ENCODE assay signal across 18 cellular contexts in genomic region chr4:110510282-110510681, GRCh38. TPM values are rescaled to one million over a fixed set of nuclear protein-coding genes. Genes with fewer than 3 reads are reported as not detected.
DNase-seq lines count a peak whose midpoint lies in the region; ATAC-seq, FAIRE-seq and TF ChIP-seq lines count a peak whose summit lies in the region.
"Had no signal": no experiment of that assay in that cellular context is flagged by ENCODE, and none has a peak within 500 bp of the region (broad histone marks: within the 10 kb centered on the region; RNA-seq: fewer than 3 reads in every experiment).

No MANE protein-coding gene starts in this region.

- H3K9me2 ChIP-seq in Karpas-422 (replicated peaks; ENCODE audit: insufficient read depth, low read length) = no peaks in the 10 kb centered on the region

- peaks cover 9% of the 10 kb centered on the region for H3K4me1 Mint-ChIP-seq in nephron

- CTCF ChIA-PET in HepG2 (lab: Yijun Ruan, JAX; ENCODE audit: low intra/inter-chr PET ratio, low total read pairs) = interaction anchor here (2.8 to 4.0 kb wide), 2 partner anchors 505 to 511 kb away, joined by 20 to 30 read pairs; no protein-coding TSS in a partner anchor

- no peak overlapping the region for H2BK120ac ChIP-seq in neuronal stem cell (ENCODE audit: low read depth, low read length)

- ATAC-seq in right lobe of liver (peak; percentile 41 to 95 (median 48)), HepG2 (no peak)

- no peaks in the 10 kb centered on the region for H3K79me1 ChIP-seq in neuronal stem cell (ENCODE audit: low read depth, low read length)

- DNase-seq in right lobe of liver (peak in 1 of 3 donors; percentile 35), HepG2 (ENCODE audit: low spot score) (no peak), epithelial cell of proximal tubule (ENCODE audit: low read depth) (no peak), NCI-H748 (lab: John Stamatoyannopoulos, UW; ENCODE audit: unreplicated experiment) (no peak), neuronal stem cell (ENCODE audit: low spot score) (no peak), iPS-NIHi11 (ENCODE audit: low spot score) (no peak), Karpas-422 (no peak)
- DNase-seq: 8988T; CD4-positive, alpha-beta T cell; NCI-H2107 had no signal

- WGBS in right lobe of liver (ENCODE audit: insufficient coverage, low coverage, low lambda C conversion rate, missing lambda C conversion rate) = 33% methylated on average over 2 of the region's 2 CpGs
- WGBS in HepG2 (ENCODE audit: low lambda C conversion rate) = 0% methylated on average over 1 of the region's 2 CpGs
- WGBS in neuronal stem cell (ENCODE audit: extremely low coverage in 2 of 2, insufficient read length in 2 of 2, insufficient replicate concordance in 1 of 2), 2 donors = no CpG with 5 or more reads among the region's 2 CpGs

- H3K9ac ChIP-seq in HepG2 (ENCODE audit: insufficient read depth, low read depth, low read length) (no peak overlapping the region), neuronal stem cell (ENCODE audit: low read depth, low read length, poor library complexity) (no peak overlapping the region), Karpas-422 (ENCODE audit: low read length) (no peak overlapping the region)
- H3K9ac ChIP-seq: BLaER1 had no signal

- intact Hi-C loops in right lobe of liver (cut with DNase I) = loop anchor here in 1 of 2 donors (10.0 kb wide), 1 partner anchor 515 kb away; no protein-coding TSS in a partner anchor
- intact Hi-C loops in HepG2 (cut with micrococcal nuclease; ENCODE audit: unreplicated experiment) = loop anchor here (2.0 to 10.0 kb wide), 2 partner anchors 195 to 1075 kb away; partner anchors contain the start of gene SEC24B

- no peak overlapping the region for H4K8ac ChIP-seq in neuronal stem cell (ENCODE audit: low read depth, low read length)

- FAIRE-seq in HepG2 (lab: Jason Lieb, UNC) = no peak

- no TSS peak for BruUV-seq in HepG2 (replicated peaks; lab: Mats Ljungman, UMichigan)

- no peak overlapping the region for H2AK5ac ChIP-seq in neuronal stem cell (ENCODE audit: low read depth, low read length)

- H3K23ac ChIP-seq in neuronal stem cell (ENCODE audit: low read depth, low read length, poor library complexity) = no peak overlapping the region

- TF ChIP-seq CTCF in right lobe of liver (IDR thresholded peaks at IDR 0.05) (no peak), HepG2 (CRISPR knock-in tag; IDR thresholded peaks at IDR 0.05) (no peak), epithelial cell of proximal tubule (conservative IDR thresholded peaks at IDR 0.05; ENCODE audit: low read depth, low read length) (peak; percentile 3), nephron (IDR thresholded peaks at IDR 0.05; ENCODE audit: unreplicated experiment in 3 of 3) (no peak)

- H2BK5ac ChIP-seq in neuronal stem cell (ENCODE audit: low read length) = no peak overlapping the region

- no peaks in the 10 kb centered on the region for H3K9me3 Mint-ChIP-seq in nephron
- H3K9me3 Mint-ChIP-seq: CD4-positive, alpha-beta T cell had no signal

- TF ChIP-seq POLR2A in right lobe of liver (IDR thresholded peaks at IDR 0.05) (no peak), HepG2 (IDR thresholded peaks at IDR 0.05; ENCODE audit: insufficient read depth in 1 of 2, low read depth in 2 of 2, low read length in 2 of 2) (no peak)

- no peak overlapping the region for H2BK12ac ChIP-seq in neuronal stem cell (ENCODE audit: low read length)

- no peaks in the 10 kb centered on the region for H3K27me3 Mint-ChIP-seq in nephron (ENCODE audit: low read depth)
- H3K27me3 Mint-ChIP-seq: CD4-positive, alpha-beta T cell had no signal

- H3K27ac Mint-ChIP-seq in nephron = peak overlapping the region in 2 of 3 experiments; percentile 44 to 55
- H3K27ac Mint-ChIP-seq: CD4-positive, alpha-beta T cell had no signal

- H3K4ac ChIP-seq in neuronal stem cell (ENCODE audit: low read length) = no peak overlapping the region

- no peak overlapping the region for H3K18ac ChIP-seq in neuronal stem cell (ENCODE audit: low read length)

- H3K36me3 ChIP-seq in right lobe of liver = no peaks in the 10 kb centered on the region
- H3K36me3 ChIP-seq in HepG2 (replicated peaks in 1 of 2; ENCODE audit: control insufficient read depth in 1 of 2, insufficient read depth in 2 of 2, low read length in 2 of 2) = no peaks in the 10 kb centered on the region
- no peaks in the 10 kb centered on the region for H3K36me3 ChIP-seq in neuronal stem cell (replicated peaks in 1 of 2; ENCODE audit: control insufficient read depth in 2 of 2, insufficient read depth in 2 of 2, low read length in 2 of 2)
- no peaks in the 10 kb centered on the region for H3K36me3 ChIP-seq in Karpas-422 (ENCODE audit: insufficient read depth, low read length)
- H3K36me3 ChIP-seq: BLaER1 had no signal

- H4K91ac ChIP-seq in neuronal stem cell (ENCODE audit: low read depth, low read length, poor library complexity) = no peak overlapping the region

- H3K9me3 ChIP-seq in right lobe of liver (no peaks in the 10 kb centered on the region), HepG2 (ENCODE audit: low read length) (no peaks in the 10 kb centered on the region), neuronal stem cell (replicated peaks in 1 of 2; ENCODE audit: control insufficient read depth in 2 of 2, insufficient read depth in 1 of 2, low read depth in 1 of 2, low read length in 2 of 2) (no peaks in the 10 kb centered on the region), Karpas-422 (ENCODE audit: low read length) (no peaks in the 10 kb centered on the region)
- H3K9me3 ChIP-seq: BLaER1 had no signal

- TF ChIP-seq EP300 in HepG2 (IDR thresholded peaks at IDR 0.05; ENCODE audit: low read depth in 2 of 2, low read length in 2 of 2) (no peak), HepG2 (CRISPR knock-in tag; IDR thresholded peaks at IDR 0.05; ENCODE audit: borderline replicate concordance) (no peak)

- H3K27ac ChIP-seq in right lobe of liver (no peak overlapping the region), HepG2 (ENCODE audit: extremely low read length, insufficient read depth, low read length) (no peak overlapping the region), neuronal stem cell (replicated peaks; ENCODE audit: low read length) (no peak overlapping the region), Karpas-422 (ENCODE audit: low read length) (no peak overlapping the region)
- H3K27ac ChIP-seq: BLaER1, RWPE1 had no signal

- no peaks in the 10 kb centered on the region for H3K79me2 ChIP-seq in HepG2 (ENCODE audit: insufficient read depth, low read length)
- H3K79me2 ChIP-seq in Karpas-422 (ENCODE audit: low read length) = no peaks in the 10 kb centered on the region

- no peak overlapping the region for H3K4me3 Mint-ChIP-seq in nephron
- H3K4me3 Mint-ChIP-seq: CD4-positive, alpha-beta T cell had no signal

- no peak overlapping the region for H3K14ac ChIP-seq in neuronal stem cell (ENCODE audit: low read length)

- H3K4me2 ChIP-seq in HepG2 (ENCODE audit: low read depth, low read length) (no peak overlapping the region), neuronal stem cell (ENCODE audit: insufficient read depth, low read length, poor library complexity, severe bottlenecking) (no peak overlapping the region), Karpas-422 (ENCODE audit: low read depth, low read length, poor library complexity, severe bottlenecking) (no peak overlapping the region)
- H3K4me2 ChIP-seq: BLaER1 had no signal

- H2AFZ ChIP-seq in HepG2 (ENCODE audit: low read length) = no peak overlapping the region
- no peak overlapping the region for H2AFZ ChIP-seq in neuronal stem cell (ENCODE audit: low read length)
- H2AFZ ChIP-seq in Karpas-422 (ENCODE audit: low read length) = no peak overlapping the region

- H3K4me3 ChIP-seq in right lobe of liver (no peak overlapping the region), HepG2 (replicated peaks in 1 of 3; ENCODE audit: insufficient read depth in 1 of 3, low read depth in 2 of 3, low read length in 3 of 3) (no peak overlapping the region), epithelial cell of proximal tubule (ENCODE audit: low read depth, low read length) (no peak overlapping the region), neuronal stem cell (ENCODE audit: low read length in 2 of 2) (no peak overlapping the region), Karpas-422 (ENCODE audit: low read length) (no peak overlapping the region)
- H3K4me3 ChIP-seq: BLaER1, K562 had no signal

- H3K27me3 ChIP-seq in right lobe of liver (no peaks in the 10 kb centered on the region), HepG2 (ENCODE audit: control insufficient read depth in 1 of 2, insufficient read depth in 2 of 2, low read length in 2 of 2) (no peaks in the 10 kb centered on the region), neuronal stem cell (ENCODE audit: control insufficient read depth in 3 of 3, insufficient read depth in 3 of 3, low read depth in 1 of 3, low read length in 3 of 3) (no peaks in the 10 kb centered on the region), Karpas-422 (ENCODE audit: low read length) (no peaks in the 10 kb centered on the region)
- H3K27me3 ChIP-seq: BLaER1 had no signal

- H3K36me3 Mint-ChIP-seq in nephron (ENCODE audit: low read depth) = peaks cover 7% of the 10 kb centered on the region

- no peak for TF ChIP-seq RAD21 in HepG2 (CRISPR knock-in tag; IDR thresholded peaks at IDR 0.05)

- no peak overlapping the region for H2BK15ac ChIP-seq in neuronal stem cell (ENCODE audit: low read length)

- H4K20me1 ChIP-seq in HepG2 (ENCODE audit: insufficient read depth, low read length) = no peaks in the 10 kb centered on the region
- no peaks in the 10 kb centered on the region for H4K20me1 ChIP-seq in Karpas-422 (ENCODE audit: insufficient read depth, low read depth, low read length)
- H4K20me1 ChIP-seq: BLaER1 had no signal

- POLR2A ChIA-PET in HepG2 (lab: Yijun Ruan, JAX) = no interaction called here

- H3K4me1 ChIP-seq in right lobe of liver = no peaks in the 10 kb centered on the region
- no peaks in the 10 kb centered on the region for H3K4me1 ChIP-seq in HepG2 (ENCODE audit: insufficient read depth, low read length)
- no peaks in the 10 kb centered on the region for H3K4me1 ChIP-seq in neuronal stem cell (ENCODE audit: control insufficient read depth in 2 of 2, insufficient read depth in 1 of 2, low read depth in 1 of 2, low read length in 2 of 2)
- no peaks in the 10 kb centered on the region for H3K4me1 ChIP-seq in Karpas-422 (ENCODE audit: low read length)

- in situ Hi-C loops in HepG2 (cut with HindIII; ENCODE audit: extremely low pct_ligation_motif_present, low pct_unique_long_range_greater_than_20kb) = loop anchor here (10.0 kb wide), 2 partner anchors 165 to 1095 kb away; no protein-coding TSS in a partner anchor

RNA-seq across cellular contexts. Expression of gene ENPEP, which starts 34.3 kb away (rescaled TPM):
- 10 to 100 TPM; 15.5 to 28.7 (median 24.7) TPM for total RNA-seq in right lobe of liver
- not detected in 2 replicates for total RNA-seq in HepG2 (2016; rRNA removed; fragmentation: Illumina TruSeq; extraction: Trizol)
- total RNA-seq in HepG2 (2016; cell fraction: cytosol; rRNA removed; fragmentation: Illumina TruSeq; extraction: Trizol; ENCODE audit: low read depth) = not detected in 2 replicates
- 0.02 TPM in 1 of 2 replicates, not detected in the other for total RNA-seq in HepG2 (2016; cell fraction: insoluble cytoplasmic fraction; rRNA removed; fragmentation: Illumina TruSeq; extraction: Trizol)
- not detected in 2 replicates for total RNA-seq in HepG2 (2016; cell fraction: membrane; rRNA removed; fragmentation: Illumina TruSeq; extraction: Trizol)
- total RNA-seq in HepG2 (2016; cell fraction: nucleus; rRNA removed; fragmentation: Illumina TruSeq; extraction: Trizol) = not detected in 2 replicates
- polyA plus RNA-seq in HepG2 (2011; rRNA removed) = not detected in 2 replicates
- not detected in 2 replicates for polyA plus RNA-seq in HepG2 (2011; cell fraction: cytosol; rRNA removed)
- polyA plus RNA-seq in HepG2 (2011; cell fraction: nucleus; rRNA removed) = not detected in 2 replicates
- not detected in 2 replicates for polyA plus RNA-seq in HepG2 (2012)
- not detected in 2 replicates for polyA plus RNA-seq in HepG2 (2016; cell fraction: cytosol; fragmentation: Illumina TruSeq; extraction: Trizol; ENCODE audit: low read depth)
- polyA plus RNA-seq in HepG2 (2016; cell fraction: insoluble cytoplasmic fraction; fragmentation: Illumina TruSeq; extraction: Trizol; ENCODE audit: low read depth) = not detected in 2 replicates
- not detected in 2 replicates for polyA plus RNA-seq in HepG2 (2016; cell fraction: membrane; fragmentation: Illumina TruSeq; extraction: Trizol; ENCODE audit: low read depth)
- not detected in 2 replicates for polyA plus RNA-seq in HepG2 (2016; cell fraction: nucleus; fragmentation: Illumina TruSeq; extraction: Trizol; ENCODE audit: insufficient read depth, low read depth)
- polyA minus RNA-seq in HepG2 (2011; rRNA and poly(A)+ RNA removed; ENCODE audit: low replicate concordance) = not detected in 2 replicates
- not detected in 2 replicates for polyA minus RNA-seq in HepG2 (2011; cell fraction: cytosol; rRNA and poly(A)+ RNA removed)
- not detected in 2 replicates for polyA minus RNA-seq in HepG2 (2011; cell fraction: nucleus; rRNA and poly(A)+ RNA removed)
- total RNA-seq in epithelial cell of proximal tubule = 0.36 and 6.0 TPM in 2 replicates
- polyA plus RNA-seq in neuronal stem cell (2013, experiment 1 of 2) = 0.95 TPM
- 0.87 TPM for polyA plus RNA-seq in neuronal stem cell (2013, experiment 2 of 2)
- not detected in 2 replicates for total RNA-seq in Karpas-422 (2014; rRNA removed; shearing (Covaris generic); ENCODE audit: low replicate concordance)
- total RNA-seq: CD4-positive, alpha-beta T cell; G401; HT1080; K562; MCF 10A; SK-MEL-5 had no signal
